In the genomic region with DNA sequence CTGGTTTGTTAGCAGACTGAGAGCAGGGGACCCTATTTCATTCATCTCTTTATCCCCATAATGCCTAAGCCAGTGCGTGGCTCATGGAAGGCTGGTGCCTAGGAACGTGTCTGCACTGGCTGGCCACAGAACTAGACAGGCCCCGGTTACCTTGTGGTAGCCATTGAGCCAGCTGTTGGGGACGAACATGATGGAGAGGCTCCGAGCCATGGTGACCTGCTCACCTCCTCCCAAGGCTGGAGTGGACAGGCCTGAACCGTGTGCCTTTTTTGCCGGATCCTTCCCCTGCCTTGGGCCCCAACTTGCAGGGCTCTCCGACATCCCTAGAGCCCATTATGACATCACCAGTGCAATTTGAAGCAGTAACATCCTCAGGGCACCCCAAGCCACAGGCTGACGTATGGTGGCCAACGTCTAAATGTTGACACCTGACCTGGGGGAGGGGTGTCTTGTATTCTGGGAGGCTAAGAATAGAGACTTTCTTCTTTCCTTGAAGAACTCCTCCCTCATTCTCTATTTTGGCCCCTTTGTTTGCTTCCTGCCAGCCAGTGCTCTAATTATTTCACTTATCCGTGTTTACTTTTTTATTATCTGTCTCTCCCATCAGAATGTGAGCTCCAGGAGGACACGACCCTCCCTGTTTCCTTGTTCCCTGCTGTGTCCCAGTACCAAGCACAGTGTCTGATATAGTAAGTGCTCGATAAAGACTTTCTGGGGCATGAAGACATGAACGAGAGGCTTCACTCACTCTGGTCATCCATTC, we compare ENCODE assay signal across 19 cellular contexts. TPM values are rescaled to one million over a fixed set of nuclear protein-coding genes. Genes with fewer than 3 reads are reported as not detected.
DNase-seq lines count a peak whose midpoint lies in the region; ATAC-seq, FAIRE-seq and TF ChIP-seq lines count a peak whose summit lies in the region.
"Had no signal": no experiment of that assay in that cellular context is flagged by ENCODE, and none has a peak within 500 bp of the region (broad histone marks: within the 10 kb centered on the region; RNA-seq: fewer than 3 reads in every experiment).

No MANE protein-coding gene starts in this region.

- H3K4me1 ChIP-seq in K562 (replicated peaks in 1 of 2; ENCODE audit: control insufficient read depth in 2 of 2, insufficient read depth in 2 of 2, low read length in 2 of 2) = peaks cover 5 to 8% of the 10 kb centered on the region in 2 experiments; a peak in 4 of 5 replicates
- peaks cover 45 to 76% (median 61%) of the 10 kb centered on the region in 3 donors for H3K4me1 ChIP-seq in skeletal muscle tissue (ENCODE audit: control insufficient read depth in 3 of 3, insufficient read depth in 3 of 3, low read length in 3 of 3)

- no TSS peak for BruUV-seq in K562 (replicated peaks; lab: Mats Ljungman, UMichigan)

- H3K36me3 ChIP-seq in K562 (ENCODE audit: control insufficient read depth, insufficient read depth, low read length) (no peaks in the 10 kb centered on the region), skeletal muscle tissue (ENCODE audit: control insufficient read depth in 3 of 3, insufficient read depth in 3 of 3, low read length in 3 of 3) (no peaks in the 10 kb centered on the region)
- H3K36me3 ChIP-seq: heart right ventricle, prostate gland, SJCRH30, upper lobe of right lung had no signal

- no peak for FAIRE-seq in K562 (lab: Jason Lieb, UNC)

- no peak for TF ChIP-seq CTCF in K562 (IDR thresholded peaks at IDR 0.05 in 2 of 3, conservative IDR thresholded peaks at IDR 0.05 in 1 of 3; ENCODE audit: insufficient read depth in 2 of 3, low read depth in 1 of 3, low read length in 3 of 3)

- POLR2A ChIA-PET in K562 (lab: Yijun Ruan, JAX) = interaction anchor here (0.8 kb wide), 1 partner anchor 11 kb away, joined by 5 read pairs; no protein-coding TSS in a partner anchor

- intact Hi-C loops in K562 (cut with micrococcal nuclease) = loop anchor here (5.0 kb wide), 2 partner anchors 77 to 242 kb away; no protein-coding TSS in a partner anchor

- TF ChIP-seq RAD21 in K562 (CRISPR knock-in tag; conservative IDR thresholded peaks at IDR 0.05 in 1 of 2, IDR thresholded peaks at IDR 0.05 in 1 of 2) = no peak

- H3K27me3 ChIP-seq in K562 (ENCODE audit: control insufficient read depth in 2 of 2, insufficient read depth in 2 of 2, low read length in 2 of 2) (no peaks in the 10 kb centered on the region), skeletal muscle tissue (ENCODE audit: control insufficient read depth in 3 of 3, insufficient read depth in 3 of 3, low read length in 3 of 3) (no peaks in the 10 kb centered on the region)
- H3K27me3 ChIP-seq: heart right ventricle, SJCRH30, upper lobe of right lung had no signal

- no peaks in the 10 kb centered on the region for H3K79me2 ChIP-seq in K562 (ENCODE audit: control insufficient read depth, insufficient read depth, low read length)

- H3K4me2 ChIP-seq in K562 (ENCODE audit: insufficient read depth, low read length) = no peak overlapping the region

- ATAC-seq in K562 = no peak
- ATAC-seq in GM18909 (IDR thresholded peaks at IDR 0.05; ENCODE audit: poor library complexity, unreplicated experiment) = no peak
- ATAC-seq: heart right ventricle, natural killer cell, upper lobe of right lung had no signal

- DNase-seq in NCI-H1417 (lab: John Stamatoyannopoulos, UW) (peak in 2 of 3 experiments; percentile 28 to 43), NCI-H1417 treated with DMSO at 0.1 percent for 48 hours (lab: John Stamatoyannopoulos, UW) (no peak), NCI-H2196 (lab: John Stamatoyannopoulos, UW; ENCODE audit: unreplicated experiment) (peak; percentile 20), K562 (ENCODE audit: extremely low read depth in 1 of 4, low spot score in 3 of 4) (no peak)
- no peak for DNase-seq in activated effector memory CD4-positive, alpha-beta T cell treated with anti-CD3 and anti-CD28 coated beads, Interleukin-2, amount 50 U/mL, for 16 hours
- no peak for DNase-seq in activated CD4-positive, alpha-beta T cell treated with anti-CD3 and anti-CD28 coated beads for 4 hours
- DNase-seq: CD4-positive, CD25-positive, alpha-beta regulatory T cell; effector memory CD4-positive, alpha-beta T cell; heart right ventricle; mammary epithelial cell; natural killer cell; SJCRH30; stimulated activated naive CD4-positive, alpha-beta T cell treated with Interleukin-2 at 50 U/mL for 16 hours; upper lobe of right lung had no signal

- H3K9me1 ChIP-seq in K562 (ENCODE audit: control insufficient read depth, insufficient read depth, low read length) = no peaks in the 10 kb centered on the region

- H4K20me1 ChIP-seq in K562 (replicated peaks; ENCODE audit: control insufficient read depth, insufficient read depth, low read length) = no peaks in the 10 kb centered on the region

- no peak for TF ChIP-seq POLR2A in K562 (conservative IDR thresholded peaks at IDR 0.05)

- TF ChIP-seq EP300 in K562 (IDR thresholded peaks at IDR 0.05; ENCODE audit: low read length) = no peak

- WGBS in K562 (ENCODE audit: insufficient coverage, low coverage, missing lambda C conversion rate) = 45% methylated on average over 11 of the region's 14 CpGs

- no peak overlapping the region; the same call in 2 of the 3 replicates for H3K27ac ChIP-seq in K562 (ENCODE audit: extremely low read depth, low read depth, low read length)
- H3K27ac ChIP-seq in skeletal muscle tissue (ENCODE audit: low read depth, low read length) = peak overlapping the region; percentile 84
- H3K27ac ChIP-seq: heart right ventricle, SJCRH30, upper lobe of right lung had no signal

- in situ Hi-C loops in K562 (cut with MboI) = loop anchor here (5.0 kb wide), 1 partner anchor 37 kb away; no protein-coding TSS in a partner anchor

- H3K4me3 ChIP-seq in K562 (no peak overlapping the region), skeletal muscle tissue (ENCODE audit: low read length in 3 of 3) (peak overlapping the region in 1 of 3 donors; percentile 50)
- H3K4me3 ChIP-seq: heart right ventricle, prostate gland, SJCRH30, upper lobe of right lung had no signal

- H3K9me3 ChIP-seq in K562 (replicated peaks; ENCODE audit: control insufficient read depth, insufficient read depth, low read depth, low read length) (no peaks in the 10 kb centered on the region), skeletal muscle tissue (ENCODE audit: control insufficient read depth in 3 of 3, low read length in 3 of 3) (no peaks in the 10 kb centered on the region)
- H3K9me3 ChIP-seq: heart right ventricle, prostate gland, SJCRH30, upper lobe of right lung had no signal

- peak overlapping the region; percentile 66 for H2AFZ ChIP-seq in K562 (ENCODE audit: low read depth, low read length)

- CTCF ChIA-PET in K562 (lab: Yijun Ruan, JAX; ENCODE audit: low intra/inter-chr PET ratio) = no interaction called here

- no peak overlapping the region for H3K9ac ChIP-seq in K562 (ENCODE audit: insufficient read depth in 1 of 2, low read depth in 2 of 2, low read length in 2 of 2)
- peak overlapping the region in 1 of 3 donors; percentile 71 for H3K9ac ChIP-seq in skeletal muscle tissue (ENCODE audit: low read depth in 1 of 3, low read length in 3 of 3)

RNA-seq across cellular contexts. Expression of gene DNPEP, which starts 12.2 kb away (rescaled TPM):
- total RNA-seq in K562 (2011; cell fraction: chromatin; rRNA removed; ENCODE audit: low replicate concordance) = 68.2 and 175 TPM in 2 replicates
- total RNA-seq in K562 (2011; cell fraction: nucleolus; rRNA removed) = 98.4 and 99.9 TPM in 2 replicates
- total RNA-seq in K562 (2011; cell fraction: nucleoplasm; rRNA removed) = 71.9 and 73.9 TPM in 2 replicates
- total RNA-seq in K562 (2014; rRNA removed) = 37.5 and 62.2 TPM in 2 replicates
- 28.3 and 38.1 TPM in 2 replicates for total RNA-seq in K562 (2014; rRNA removed; fragmentation: Illumina TruSeq; extraction: Trizol)
- 44.0 and 45.5 TPM in 2 replicates for total RNA-seq in K562 (2015; rRNA removed; fragmentation: Illumina TruSeq; extraction: Trizol)
- 71.4 and 74.8 TPM in 2 replicates for total RNA-seq in K562 (2021)
- polyA plus RNA-seq in K562 (2011; rRNA removed) = 52.5 and 66.6 TPM in 2 replicates
- 71.9 and 131 TPM in 2 replicates for polyA plus RNA-seq in K562 (2011; cell fraction: cytosol; rRNA removed)
- polyA plus RNA-seq in K562 (2011; cell fraction: nucleus; rRNA removed) = 108 and 164 TPM in 2 replicates
- 78.1 and 85.3 TPM in 2 replicates for polyA plus RNA-seq in K562 (2012)
- 45.2 and 68.1 TPM in 2 replicates for polyA plus RNA-seq in K562 (2014; fragmentation: Illumina TruSeq; extraction: Trizol)
- 10 to 100 TPM; 34.6 to 53.2 TPM for polyA plus RNA-seq in K562 (2014; fragmentation: Nextera tagmentation; extraction: Ambion mirVana)
- 61.3 and 70.4 TPM in 2 replicates for polyA plus RNA-seq in K562 (2014; rRNA removed)
- 24.7 and 36.5 TPM in 2 replicates for polyA minus RNA-seq in K562 (2011; rRNA and poly(A)+ RNA removed)
- polyA minus RNA-seq in K562 (2011; cell fraction: cytosol; rRNA and poly(A)+ RNA removed) = 31.6 and 35.3 TPM in 2 replicates
- polyA minus RNA-seq in K562 (2011; cell fraction: nucleus; rRNA and poly(A)+ RNA removed) = 27.1 and 36.2 TPM in 2 replicates
- 25.1 TPM for total RNA-seq in skeletal muscle tissue

RNA-seq across cellular contexts. Expression of gene DES, which starts 18.3 kb away (rescaled TPM):
- total RNA-seq in K562 (2011; cell fraction: chromatin; rRNA removed; ENCODE audit: low replicate concordance) = 4.9 and 11.0 TPM in 2 replicates
- 5.9 and 8.8 TPM in 2 replicates for total RNA-seq in K562 (2011; cell fraction: nucleolus; rRNA removed)
- 5.4 and 9.5 TPM in 2 replicates for total RNA-seq in K562 (2011; cell fraction: nucleoplasm; rRNA removed)
- total RNA-seq in K562 (2014; rRNA removed) (25.8 and 27.8 TPM in 2 replicates), K562 (2014; rRNA removed; fragmentation: Illumina TruSeq; extraction: Trizol) (12.0 and 18.2 TPM in 2 replicates), K562 (2015; rRNA removed; fragmentation: Illumina TruSeq; extraction: Trizol) (28.3 and 29.1 TPM in 2 replicates), K562 (2021) (17.4 and 21.9 TPM in 2 replicates), skeletal muscle tissue (3,588 TPM)
- polyA plus RNA-seq in K562 (2011; rRNA removed) (17.0 and 58.9 TPM in 2 replicates), K562 (2014; fragmentation: Illumina TruSeq; extraction: Trizol) (32.7 and 35.3 TPM in 2 replicates), K562 (2014; fragmentation: Nextera tagmentation; extraction: Ambion mirVana) (1 to 10 TPM; 2.5 to 4.0 TPM), K562 (2014; rRNA removed) (21.2 and 25.1 TPM in 2 replicates)
- 13.4 and 60.3 TPM in 2 replicates for polyA plus RNA-seq in K562 (2011; cell fraction: cytosol; rRNA removed)
- 5.3 and 28.7 TPM in 2 replicates for polyA plus RNA-seq in K562 (2011; cell fraction: nucleus; rRNA removed)
- polyA plus RNA-seq in K562 (2012) = 21.4 and 54.5 TPM in 2 replicates
- polyA minus RNA-seq in K562 (2011; rRNA and poly(A)+ RNA removed) = 8.9 and 64.7 TPM in 2 replicates
- 5.5 and 26.3 TPM in 2 replicates for polyA minus RNA-seq in K562 (2011; cell fraction: cytosol; rRNA and poly(A)+ RNA removed)
- polyA minus RNA-seq in K562 (2011; cell fraction: nucleus; rRNA and poly(A)+ RNA removed) = 3.0 and 5.9 TPM in 2 replicates
- total RNA-seq: A673; activated T-helper 2 cell treated with anti-CD3 and anti-CD28 coated beads, Interferon-gamma antibody, Interleukin-2, Interleukin-4, amounts not matched to agents 10 μg/mL and 5 μg/mL and 100 μg/mL, durations not matched to agents 14 hours and 24 hours and 36 hours; CD4-positive, CD25-positive, alpha-beta regulatory T cell; natural killer cell had no signal
- polyA plus RNA-seq: CD4-positive, CD25-positive, alpha-beta regulatory T cell had no signal

RNA-seq across cellular contexts. Expression of gene SPEG, which starts 34.7 kb away (rescaled TPM):
- total RNA-seq in K562 (2011; cell fraction: chromatin; rRNA removed; ENCODE audit: low replicate concordance) = 12.1 and 39.1 TPM in 2 replicates
- 23.0 and 26.8 TPM in 2 replicates for total RNA-seq in K562 (2011; cell fraction: nucleolus; rRNA removed)
- total RNA-seq in K562 (2011; cell fraction: nucleoplasm; rRNA removed) = 15.2 and 19.2 TPM in 2 replicates
- total RNA-seq in K562 (2014; rRNA removed) (3.9 and 6.0 TPM in 2 replicates), K562 (2014; rRNA removed; fragmentation: Illumina TruSeq; extraction: Trizol) (1.3 and 1.5 TPM in 2 replicates), K562 (2015; rRNA removed; fragmentation: Illumina TruSeq; extraction: Trizol) (3.0 and 3.7 TPM in 2 replicates), K562 (2021) (6.0 and 8.7 TPM in 2 replicates), skeletal muscle tissue (95.5 TPM)
- polyA plus RNA-seq in K562 (2011; rRNA removed) (6.3 and 6.5 TPM in 2 replicates), K562 (2014; fragmentation: Illumina TruSeq; extraction: Trizol) (2.4 and 5.5 TPM in 2 replicates), K562 (2014; fragmentation: Nextera tagmentation; extraction: Ambion mirVana) (1 to 10 TPM in 1 of 2 experiments, under 1 TPM in 1; 0.49 to 1.3 TPM), K562 (2014; rRNA removed) (6.5 and 7.9 TPM in 2 replicates)
- 4.6 and 12.1 TPM in 2 replicates for polyA plus RNA-seq in K562 (2011; cell fraction: cytosol; rRNA removed)
- 24.5 and 70.3 TPM in 2 replicates for polyA plus RNA-seq in K562 (2011; cell fraction: nucleus; rRNA removed)
- 9.4 and 12.8 TPM in 2 replicates for polyA plus RNA-seq in K562 (2012)
- 1.5 and 2.0 TPM in 2 replicates for polyA minus RNA-seq in K562 (2011; rRNA and poly(A)+ RNA removed)
- polyA minus RNA-seq in K562 (2011; cell fraction: cytosol; rRNA and poly(A)+ RNA removed) = 3.1 and 4.2 TPM in 2 replicates
- 11.8 and 14.0 TPM in 2 replicates for polyA minus RNA-seq in K562 (2011; cell fraction: nucleus; rRNA and poly(A)+ RNA removed)
- total RNA-seq: activated T-helper 2 cell treated with anti-CD3 and anti-CD28 coated beads, Interferon-gamma antibody, Interleukin-2, Interleukin-4, amounts not matched to agents 10 μg/mL and 5 μg/mL and 100 μg/mL, durations not matched to agents 14 hours and 24 hours and 36 hours had no signal

Comparison
In these comparisons a context has a peak if more than half of its experiments do, and no peak if none do; other contexts are left out.
1. DNase-seq: peak in NCI-H1417 (2 of 3) and NCI-H2196 (single experiment); none in NCI-H1417 treated with DMSO at 0.1 percent for 48 hours (single experiment), K562 (0 of 4), activated effector memory CD4-positive, alpha-beta T cell treated with anti-CD3 and anti-CD28 coated beads, Interleukin-2, amount 50 U/mL, for 16 hours (single experiment) and activated CD4-positive, alpha-beta T cell treated with anti-CD3 and anti-CD28 coated beads for 4 hours (0 of 2).
2. RNA of gene DES, which starts 18.3 kb away (total RNA-seq): 3,588 TPM in skeletal muscle tissue (single experiment); 4.9 to 29.1 TPM in K562; every median in the first group is over 100 times any median in the second.